8 cellular contexts compared by ENCODE assay signal in genomic region chr12:84842406-84843013, GRCh38.
A peak's percentile ranks its signal among the peaks of the same experiment; 100 is the strongest.
DNase-seq lines count a peak whose midpoint lies in the region; ATAC-seq and TF ChIP-seq lines count a peak whose summit lies in the region.

No MANE protein-coding gene starts in this region.

- TF ChIP-seq CTCF in CD14-positive monocyte (IDR thresholded peaks at IDR 0.05), result peak; percentile 66
- TF ChIP-seq CTCF in MCF 10A (IDR thresholded peaks at IDR 0.05; ENCODE audit: unreplicated experiment), result peak; percentile 59
- TF ChIP-seq CTCF in lung (IDR thresholded peaks at IDR 0.05; ENCODE audit: control extremely low read depth, extremely low read depth), result peak; percentile 7

- H3K27me3 Mint-ChIP-seq in CD14-positive monocyte (ENCODE audit: low read depth in 3 of 3) (peaks cover 0 to 2% (median 1%) of the 10 kb centered on the region in 3 donors), MCF 10A (ENCODE audit: insufficient read depth, unreplicated experiment) (no peaks in the 10 kb centered on the region)

- WGBS in lung, 2 donors, result 93 to 95% methylated on average over 2 of the region's 2 CpGs

- POLR2A ChIA-PET in MCF 10A (lab: Yijun Ruan, JAX), result interaction anchor here (2.7 kb wide), 1 partner anchor 14 kb away, joined by 9 read pairs; no protein-coding TSS in a partner anchor

- ATAC-seq in GM18907 (IDR thresholded peaks at IDR 0.05; ENCODE audit: unreplicated experiment) (peak; percentile 82), HG03159 (IDR thresholded peaks at IDR 0.05; ENCODE audit: unreplicated experiment) (peak; percentile 95), lung (ENCODE audit: insufficient read depth, low FRiP score) (no peak)

- no peak overlapping the region for H3K27ac ChIP-seq in lung (ENCODE audit: low read depth in 1 of 2, low read length in 1 of 2)

- H3K27me3 ChIP-seq in lung (ENCODE audit: control insufficient read depth, insufficient read depth), result no peaks in the 10 kb centered on the region

- H3K36me3 Mint-ChIP-seq in CD14-positive monocyte, result no peaks in the 10 kb centered on the region
- H3K36me3 Mint-ChIP-seq in MCF 10A (ENCODE audit: insufficient read depth, unreplicated experiment), result no peaks in the 10 kb centered on the region

- no peaks in the 10 kb centered on the region for H3K36me3 ChIP-seq in lung (ENCODE audit: control insufficient read depth in 2 of 2, insufficient read depth in 2 of 2, low read length in 2 of 2)

- H3K27ac Mint-ChIP-seq in CD14-positive monocyte (no peak overlapping the region), MCF 10A (ENCODE audit: low read depth, unreplicated experiment) (no peak overlapping the region)

- no peak overlapping the region for H3K4me3 Mint-ChIP-seq in CD14-positive monocyte
- H3K4me3 Mint-ChIP-seq in MCF 10A (ENCODE audit: unreplicated experiment), result no peak overlapping the region

- CTCF ChIA-PET in MCF 10A (lab: Yijun Ruan, JAX), result interaction anchor here (0.6 to 3.3 kb wide), 8 partner anchors 94 to 341 kb away, joined by 3 to 9 read pairs (median 4); no protein-coding TSS in a partner anchor

- no TSS peak for BruUV-seq in MCF 10A (replicated peaks; lab: Mats Ljungman, UMichigan)

- no peaks in the 10 kb centered on the region for H3K9me3 Mint-ChIP-seq in CD14-positive monocyte
- H3K9me3 Mint-ChIP-seq in MCF 10A (ENCODE audit: unreplicated experiment), result no peaks in the 10 kb centered on the region

- DNase-seq in CD14-positive monocyte (ENCODE audit: low spot score), result no peak
- DNase-seq in NCI-H446 treated with DMSO at 0.1 percent for 48 hours (lab: John Stamatoyannopoulos, UW), result peak; percentile 68
- DNase-seq in MCF 10A (ENCODE audit: unreplicated experiment), result peak; percentile 59
- DNase-seq in lung (ENCODE audit: low spot score), result no peak
- DNase-seq in activated CD8-positive, alpha-beta memory T cell treated with anti-CD3 and anti-CD28 coated beads, Interleukin-2, amount 50 U/mL, for 4 hours, result no peak
- DNase-seq in activated T-cell treated with anti-CD3 and anti-CD28 coated beads, Interleukin-2, amount 50 U/mL, for 1 hour, result no peak

- no peak overlapping the region for H3K4me3 ChIP-seq in lung

- no peaks in the 10 kb centered on the region for H3K4me1 ChIP-seq in lung (ENCODE audit: control insufficient read depth in 2 of 2, insufficient read depth in 2 of 2, low read length in 2 of 2)

- H3K9me3 ChIP-seq in lung (ENCODE audit: control insufficient read depth in 2 of 2, insufficient read depth in 1 of 2, low read length in 1 of 2), result no peaks in the 10 kb centered on the region

- intact Hi-C loops in CD14-positive monocyte (cut with micrococcal nuclease), result no loop called here
- intact Hi-C loops in MCF 10A (cut with micrococcal nuclease), result loop anchor here (2.0 to 10.0 kb wide), 4 partner anchors 220 to 1838 kb away; no protein-coding TSS in a partner anchor

- H3K4me1 Mint-ChIP-seq in CD14-positive monocyte, result no peaks in the 10 kb centered on the region
- H3K4me1 Mint-ChIP-seq in MCF 10A (ENCODE audit: insufficient read depth, unreplicated experiment), result no peaks in the 10 kb centered on the region

Comparison
In these comparisons a context has a peak if more than half of its experiments do, and no peak if none do; other contexts are left out.
1. DNase-seq: peak in NCI-H446 treated with DMSO at 0.1 percent for 48 hours (single experiment) and MCF 10A (single experiment); none in CD14-positive monocyte (single experiment), lung (single experiment), activated CD8-positive, alpha-beta memory T cell treated with anti-CD3 and anti-CD28 coated beads, Interleukin-2, amount 50 U/mL, for 4 hours (single experiment) and activated T-cell treated with anti-CD3 and anti-CD28 coated beads, Interleukin-2, amount 50 U/mL, for 1 hour (single experiment).
2. CTCF ChIP-seq: peak in every context shown above with its lines; median percentile 66 in CD14-positive monocyte; 59 in MCF 10A; 7 in lung.